21 cellular contexts compared by ENCODE assay signal in the genomic region with DNA sequence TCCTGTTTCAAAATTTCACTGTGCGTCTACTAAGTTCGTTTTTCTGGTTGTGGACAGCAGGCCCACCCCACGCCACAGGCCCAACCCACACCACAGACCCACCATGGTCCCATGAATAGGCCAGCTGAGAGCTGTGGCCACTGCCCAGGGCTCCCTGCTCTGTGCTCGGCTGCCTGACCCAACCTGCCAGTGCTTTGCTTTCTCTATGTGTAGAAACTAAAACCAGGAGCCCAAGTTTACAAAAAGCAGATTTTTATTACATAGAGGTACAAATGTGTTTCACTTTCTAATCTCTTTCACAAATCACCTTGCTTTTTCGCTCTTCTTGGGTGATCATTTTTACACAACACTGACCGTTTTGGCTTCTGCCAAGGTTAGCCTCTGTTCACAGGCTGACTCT.
DNase-seq lines count a peak whose midpoint lies in the region; ATAC-seq lines count a peak whose summit lies in the region.
"Had no signal": no experiment of that assay in that cellular context is flagged by ENCODE, and none has a peak within 500 bp of the region (broad histone marks: within the 10 kb centered on the region; RNA-seq: fewer than 3 reads in every experiment).

No MANE protein-coding gene starts in this region.

- H3K9me3 Mint-ChIP-seq in activated CD4-positive, alpha-beta T cell treated with anti-CD3 and anti-CD28 coated beads for 36 hours (ENCODE audit: low read depth), result no peaks in the 10 kb centered on the region

- no peaks in the 10 kb centered on the region for H3K4me1 Mint-ChIP-seq in activated CD4-positive, alpha-beta T cell treated with anti-CD3 and anti-CD28 coated beads for 36 hours
- H3K4me1 Mint-ChIP-seq: B cell had no signal

- no peak overlapping the region for H3K4me3 Mint-ChIP-seq in activated CD4-positive, alpha-beta T cell treated with anti-CD3 and anti-CD28 coated beads for 36 hours
- H3K4me3 Mint-ChIP-seq: B cell had no signal

- no peak for DNase-seq in activated CD4-positive, alpha-beta T cell treated with anti-CD3 and anti-CD28 coated beads for 36 hours
- DNase-seq in activated CD4-positive, alpha-beta T cell treated with anti-CD3 and anti-CD28 coated beads for 1 hour, result no peak
- no peak for DNase-seq in HUDEP-2 (lab: John Stamatoyannopoulos, UW; ENCODE audit: unreplicated experiment in 76 of 76)
- no peak for DNase-seq in NCI-H69 (lab: John Stamatoyannopoulos, UW)
- DNase-seq in T-helper 1 cell, result no peak
- DNase-seq: Caco-2; CD4-positive, CD25-positive, alpha-beta regulatory T cell; DMS153; EL; GOT3; NCI-H1436; NCI-H2029 treated with DMSO at 0.1 percent for 48 hours; NCI-H510A; Peyer's patch; T-helper 9 cell had no signal

- H3K27me3 Mint-ChIP-seq in activated CD4-positive, alpha-beta T cell treated with anti-CD3 and anti-CD28 coated beads for 36 hours, result no peaks in the 10 kb centered on the region
- H3K27me3 Mint-ChIP-seq: B cell; CD4-positive, CD25-positive, alpha-beta regulatory T cell had no signal

- peak overlapping the region; percentile 27 for H3K27ac Mint-ChIP-seq in activated CD4-positive, alpha-beta T cell treated with anti-CD3 and anti-CD28 coated beads for 36 hours
- H3K27ac Mint-ChIP-seq: B cell had no signal

- POLR2A ChIA-PET in activated CD4-positive, alpha-beta T cell treated with anti-CD3 and anti-CD28 coated beads for 36 hours (lab: Charles Lee), result no interaction called here

- intact Hi-C loops in activated CD4-positive, alpha-beta T cell treated with anti-CD3 and anti-CD28 coated beads for 36 hours (cut with DNase I, micrococcal nuclease), result no loop called here

- CTCF ChIA-PET in activated CD4-positive, alpha-beta T cell treated with anti-CD3 and anti-CD28 coated beads for 36 hours (lab: Charles Lee), result no interaction called here

- peaks cover 48% of the 10 kb centered on the region for H3K36me3 Mint-ChIP-seq in activated CD4-positive, alpha-beta T cell treated with anti-CD3 and anti-CD28 coated beads for 36 hours (ENCODE audit: low read depth)

- ATAC-seq in activated CD4-positive, alpha-beta T cell treated with anti-CD3 and anti-CD28 coated beads for 36 hours, result no peak
- peak; percentile 49 for ATAC-seq in GM21576 (IDR thresholded peaks at IDR 0.05; ENCODE audit: unreplicated experiment)
- peak; percentile 58 for ATAC-seq in HG03521 (IDR thresholded peaks at IDR 0.05; ENCODE audit: unreplicated experiment)
- no peak for ATAC-seq in HG02759 (IDR thresholded peaks at IDR 0.05; ENCODE audit: unreplicated experiment)
- ATAC-seq: K562, Right ventricle myocardium inferior had no signal

Comparison
In these comparisons a context has a peak if more than half of its experiments do, and no peak if none do; other contexts are left out.
1. ATAC-seq: peak in GM21576 (single experiment) and HG03521 (single experiment); none in activated CD4-positive, alpha-beta T cell treated with anti-CD3 and anti-CD28 coated beads for 36 hours (single experiment) and HG02759 (single experiment).